Comparison of ENCODE assay signal across 21 cellular contexts in the genomic region with DNA sequence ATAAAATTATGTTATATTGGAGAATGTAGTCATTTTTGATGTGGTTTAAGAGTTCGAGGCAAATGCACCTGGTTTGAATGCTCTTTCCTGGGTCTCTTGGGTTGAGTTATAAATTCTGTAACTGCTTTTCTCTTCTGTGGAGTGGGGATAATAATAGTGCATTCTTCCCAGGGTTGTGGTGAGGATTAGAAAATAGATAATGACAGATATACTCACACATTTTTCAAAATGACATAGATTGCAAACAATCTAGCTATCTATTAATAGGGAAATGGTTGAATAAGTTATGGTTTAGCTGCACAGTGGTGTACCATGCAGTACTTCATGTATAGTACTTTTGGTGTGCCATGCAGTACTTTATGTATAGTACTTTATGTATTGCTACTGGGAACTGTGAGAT.
"Had no signal": no experiment of that assay in that cellular context is flagged by ENCODE, and none has a peak within 500 bp of the region (broad histone marks: within the 10 kb centered on the region; RNA-seq: fewer than 3 reads in every experiment).

No MANE protein-coding gene starts in this region.

- H3K4me3 ChIP-seq: colonic mucosa, hepatocyte, mucosa of descending colon, pancreas, smooth muscle cell, testis, tibial nerve, upper lobe of right lung, vagina had no signal

- H2AFZ ChIP-seq: hepatocyte had no signal

- H3K4me3 Mint-ChIP-seq: nephron; stimulated activated naive CD8-positive, alpha-beta T cell treated with anti-CD3 and anti-CD28 coated beads, Interleukin-15, amount 100 ng/mL, for 72 hours had no signal

- H3K27ac ChIP-seq: colonic mucosa, hepatocyte, pancreas, testis, tibial nerve, upper lobe of right lung, vagina had no signal

- H3K9me3 ChIP-seq: colonic mucosa, mucosa of descending colon, pancreas, testis, upper lobe of right lung, vagina had no signal

- H3K27ac Mint-ChIP-seq: nephron; progenitor cell of endocrine pancreas; stimulated activated naive CD8-positive, alpha-beta T cell treated with anti-CD3 and anti-CD28 coated beads, Interleukin-15, amount 100 ng/mL, for 72 hours had no signal

- H3K27me3 Mint-ChIP-seq: progenitor cell of endocrine pancreas; stimulated activated naive CD8-positive, alpha-beta T cell treated with anti-CD3 and anti-CD28 coated beads, Interleukin-15, amount 100 ng/mL, for 72 hours had no signal

- ATAC-seq: left cardiac atrium; left ventricle myocardium superior; mucosa of descending colon; pancreas; right cardiac atrium; stimulated activated naive CD8-positive, alpha-beta T cell treated with anti-CD3 and anti-CD28 coated beads, Interleukin-15, amount 100 ng/mL, for 72 hours; upper lobe of right lung had no signal

- H3K27me3 ChIP-seq: colonic mucosa, hepatocyte, pancreas, testis, tibial nerve, upper lobe of right lung, vagina had no signal

- DNase-seq: colonic mucosa; dermis blood vessel endothelial cell; foreskin melanocyte; head of caudate nucleus; kidney; left cardiac atrium; left ventricle myocardium superior; mucosa of descending colon; occipital lobe; pancreas; right cardiac atrium; stimulated activated CD4-positive, alpha-beta T cell treated with anti-CD3 and anti-CD28 coated beads, Interleukin-2, amount 100 ng/mL, for 48 hours; stimulated activated naive CD8-positive, alpha-beta T cell treated with anti-CD3 and anti-CD28 coated beads, Interleukin-15, amount 100 ng/mL, for 72 hours; testis; upper lobe of right lung had no signal

- H3K4me1 Mint-ChIP-seq: nephron; stimulated activated naive CD8-positive, alpha-beta T cell treated with anti-CD3 and anti-CD28 coated beads, Interleukin-15, amount 100 ng/mL, for 72 hours had no signal

- H3K4me1 ChIP-seq: testis, tibial nerve, vagina had no signal

- H3K4me2 ChIP-seq: hepatocyte, smooth muscle cell had no signal

- H3K36me3 ChIP-seq: colonic mucosa had no signal
